ENCODE assay signal across 24 cellular contexts in the genomic region with DNA sequence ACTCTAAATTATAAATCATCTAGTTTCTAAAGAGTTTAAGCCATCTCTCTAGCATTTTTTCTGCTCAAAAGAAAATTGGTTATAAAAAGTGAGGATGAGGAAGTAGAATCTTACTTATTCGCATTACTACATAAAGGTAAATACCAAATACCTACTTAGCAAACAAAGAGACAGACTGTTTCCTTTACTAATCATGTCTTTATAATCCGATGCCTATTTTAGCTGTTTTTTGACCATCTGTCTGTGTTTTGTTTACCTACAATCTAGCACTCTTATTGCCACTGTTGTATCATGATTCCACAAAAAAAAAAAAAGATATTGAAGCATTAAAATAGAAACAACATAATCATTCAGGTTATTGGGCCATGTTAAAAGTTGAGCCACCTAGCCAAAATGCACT.
"Had no signal": no experiment of that assay in that cellular context is flagged by ENCODE, and none has a peak within 500 bp of the region (broad histone marks: within the 10 kb centered on the region; RNA-seq: fewer than 3 reads in every experiment).

No MANE protein-coding gene starts in this region.

- H3K36me3 Mint-ChIP-seq: activated CD8-positive, alpha-beta memory T cell treated with anti-CD3 and anti-CD28 coated beads, Interleukin-2, amount 10 ng/mL, durations not matched to agents 7 days and 5 days; activated naive CD4-positive, alpha-beta T cell treated with anti-CD3 and anti-CD28 coated beads, Interleukin-2, amount 50 U/mL, for 72 hours; naive B cell had no signal

- H3K4me1 Mint-ChIP-seq: activated CD4-positive, alpha-beta T cell treated with anti-CD3 and anti-CD28 coated beads for 36 hours; activated CD8-positive, alpha-beta memory T cell treated with anti-CD3 and anti-CD28 coated beads, Interleukin-2, amount 10 ng/mL, durations not matched to agents 7 days and 5 days; naive B cell; T-helper 17 cell had no signal

- H3K27ac Mint-ChIP-seq: activated CD4-positive, alpha-beta T cell treated with anti-CD3 and anti-CD28 coated beads for 36 hours; activated CD8-positive, alpha-beta memory T cell treated with anti-CD3 and anti-CD28 coated beads, Interleukin-2, amount 10 ng/mL, durations not matched to agents 7 days and 5 days; activated CD8-positive, alpha-beta T cell treated with anti-CD3 and anti-CD28 coated beads, Interleukin-2, amount 10 ng/mL, durations not matched to agents 7 days and 5 days; activated naive CD4-positive, alpha-beta T cell treated with anti-CD3 and anti-CD28 coated beads, Interleukin-2, amount 50 U/mL, for 72 hours; activated T-helper 2 cell treated with anti-CD3 and anti-CD28 coated beads, Interferon-gamma antibody, Interleukin-2, Interleukin-4, amounts not matched to agents 10 μg/mL and 5 μg/mL and 100 μg/mL, durations not matched to agents 14 hours and 24 hours and 36 hours; naive B cell; nephron progenitor cell; T-helper 17 cell had no signal

- DNase-seq: activated CD4-positive, alpha-beta T cell treated with anti-CD3 and anti-CD28 coated beads for 36 hours; activated CD4-positive, CD25-positive, alpha-beta regulatory T cell; activated CD8-positive, alpha-beta memory T cell treated with anti-CD3 and anti-CD28 coated beads, Interleukin-2, amount 10 ng/mL, durations not matched to agents 7 days and 5 days; activated CD8-positive, alpha-beta T cell treated with anti-CD3 and anti-CD28 coated beads, Interleukin-2, amount 10 ng/mL, durations not matched to agents 7 days and 5 days; activated T-cell treated with anti-CD3 and anti-CD28 coated beads, Interleukin-2, amount 50 U/mL, for 48 hours; anterior cingulate cortex; colonic mucosa; effector memory CD4-positive, alpha-beta T cell; erythroblast; gastrocnemius medialis; islet precursor cell; left ventricle myocardium inferior; naive B cell; nephron progenitor cell; stimulated activated CD4-positive, alpha-beta T cell treated with anti-CD3 and anti-CD28 coated beads, Interleukin-12 subunit alpha, Interleukin-12 subunit beta, amount 100 ng/mL, for 4 hours; stimulated activated CD4-positive, alpha-beta T cell treated with anti-CD3 and anti-CD28 coated beads, Interleukin-4, amount 100 ng/mL, for 1 hour; stimulated activated naive CD8-positive, alpha-beta T cell treated with anti-CD3 and anti-CD28 coated beads, Interleukin-15, Interleukin-2, amounts not matched to agents 100 U/mL and 50 U/mL, for 24 hours; T-helper 17 cell; T1000; testis; trophoblast cell had no signal

- H3K9me3 Mint-ChIP-seq: activated T-helper 2 cell treated with anti-CD3 and anti-CD28 coated beads, Interferon-gamma antibody, Interleukin-2, Interleukin-4, amounts not matched to agents 10 μg/mL and 5 μg/mL and 100 μg/mL, durations not matched to agents 14 hours and 24 hours and 36 hours; nephron progenitor cell had no signal

- ATAC-seq: activated CD4-positive, alpha-beta T cell treated with anti-CD3 and anti-CD28 coated beads for 36 hours; activated CD8-positive, alpha-beta memory T cell treated with anti-CD3 and anti-CD28 coated beads, Interleukin-2, amount 10 ng/mL, durations not matched to agents 7 days and 5 days; activated CD8-positive, alpha-beta T cell treated with anti-CD3 and anti-CD28 coated beads, Interleukin-2, amount 10 ng/mL, durations not matched to agents 7 days and 5 days; activated naive CD4-positive, alpha-beta T cell treated with anti-CD3 and anti-CD28 coated beads, Interleukin-2, amount 50 U/mL, for 72 hours; gastrocnemius medialis; sciatic nerve; stimulated activated naive CD8-positive, alpha-beta T cell treated with anti-CD3 and anti-CD28 coated beads, Interleukin-15, Interleukin-2, amounts not matched to agents 100 U/mL and 50 U/mL, for 24 hours; T-helper 17 cell had no signal

- H3K27me3 Mint-ChIP-seq: activated CD4-positive, alpha-beta T cell treated with anti-CD3 and anti-CD28 coated beads for 36 hours; activated CD8-positive, alpha-beta memory T cell treated with anti-CD3 and anti-CD28 coated beads, Interleukin-2, amount 10 ng/mL, durations not matched to agents 7 days and 5 days; naive B cell; T-helper 17 cell had no signal

- H3K4me3 Mint-ChIP-seq: activated CD4-positive, alpha-beta T cell treated with anti-CD3 and anti-CD28 coated beads for 36 hours; activated CD8-positive, alpha-beta memory T cell treated with anti-CD3 and anti-CD28 coated beads, Interleukin-2, amount 10 ng/mL, durations not matched to agents 7 days and 5 days; activated CD8-positive, alpha-beta T cell treated with anti-CD3 and anti-CD28 coated beads, Interleukin-2, amount 10 ng/mL, durations not matched to agents 7 days and 5 days; naive B cell; nephron progenitor cell; T-helper 17 cell had no signal
